1 cellular context compared by ENCODE assay signal in the genomic region with DNA sequence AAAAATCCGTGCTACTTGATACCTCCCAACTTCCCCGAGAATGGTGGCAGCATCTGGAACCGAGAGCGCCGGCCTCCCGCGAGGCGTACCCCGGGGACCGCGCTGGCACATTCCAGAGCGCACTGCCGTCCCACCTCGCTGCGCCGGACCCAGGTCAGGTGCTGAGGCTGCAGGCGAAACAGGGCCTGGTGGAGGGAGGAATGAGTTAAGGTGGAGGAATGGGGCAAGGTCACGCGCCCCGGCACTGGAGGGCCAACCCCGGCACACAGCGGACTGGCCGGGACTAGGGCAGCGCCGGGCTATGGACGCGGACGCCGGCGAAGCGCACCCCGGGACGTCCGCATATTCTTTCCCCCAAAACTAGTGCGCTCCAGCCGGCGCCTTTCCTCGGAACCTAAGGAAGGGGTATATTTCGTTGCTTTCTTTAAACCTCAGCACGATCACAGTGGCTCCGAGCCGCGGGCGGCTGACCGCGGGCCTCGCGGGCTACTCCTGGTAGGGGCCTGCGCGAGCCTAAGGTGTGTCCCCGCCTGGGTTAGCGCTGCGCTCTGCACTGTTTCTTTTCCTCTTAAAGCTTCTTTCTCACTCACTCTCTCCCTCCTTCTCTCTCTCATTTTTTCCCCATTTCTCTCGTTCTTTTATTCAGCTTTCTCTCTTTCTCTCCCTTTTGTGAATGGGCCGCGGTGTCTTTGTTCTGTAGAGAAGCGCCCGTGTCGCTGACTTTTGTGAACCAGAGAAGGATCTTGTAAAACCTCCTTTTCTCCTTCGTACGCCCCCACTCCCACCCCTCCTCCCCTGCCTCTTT.
TF ChIP-seq lines count a peak whose summit lies in the region.

No MANE protein-coding gene starts in this region.

TF ChIP-seq in HepG2, 621 proteins besides CTCF, POLR2A, EP300 and RAD21 (continued from another document and continues in another):
- no peak for TF ChIP-seq ATF5 (CRISPR knock-in tag; IDR thresholded peaks at IDR 0.05; ENCODE audit: low read depth)
- no peak for TF ChIP-seq HDAC2 (CRISPR knock-in tag; IDR thresholded peaks at IDR 0.05)
- TF ChIP-seq ZNF251 (CRISPR knock-in tag; IDR thresholded peaks at IDR 0.05) = no peak
- no peak for TF ChIP-seq TP53 (CRISPR knock-in tag; conservative IDR thresholded peaks at IDR 0.05)
- no peak for TF ChIP-seq PPARG (CRISPR knock-in tag; conservative IDR thresholded peaks at IDR 0.05)
- no peak for TF ChIP-seq ATF7-NPFF (CRISPR knock-in tag; IDR thresholded peaks at IDR 0.05; ENCODE audit: low read depth)
- no peak for TF ChIP-seq RFX1 (IDR thresholded peaks at IDR 0.05)
- no peak for TF ChIP-seq ZNF256 (CRISPR knock-in tag; conservative IDR thresholded peaks at IDR 0.05)
- TF ChIP-seq ZNF547 (CRISPR knock-in tag; IDR thresholded peaks at IDR 0.05) = no peak
- peak; percentile 79; the same call in 1 of the 2 replicates for TF ChIP-seq KDM2A (CRISPR knock-in tag; IDR thresholded peaks at IDR 0.05; ENCODE audit: borderline replicate concordance, low read depth)
- peak; percentile 35; the same call in 1 of the 2 replicates for TF ChIP-seq ZMYM4 (CRISPR knock-in tag; IDR thresholded peaks at IDR 0.05)
- no peak for TF ChIP-seq ZNF18 (CRISPR knock-in tag; IDR thresholded peaks at IDR 0.05; ENCODE audit: insufficient replicate concordance)
- TF ChIP-seq RBM22 (optimal IDR thresholded peaks at IDR 0.05; ENCODE audit: low read length) = peak; percentile 88
- TF ChIP-seq ZNF407 (CRISPR knock-in tag; IDR thresholded peaks at IDR 0.05; ENCODE audit: not compliant biosample characterization) = peak; percentile 49
- no peak for TF ChIP-seq BCL6 (CRISPR knock-in tag; IDR thresholded peaks at IDR 0.05)
- no peak for TF ChIP-seq ZNF652 (CRISPR knock-in tag; IDR thresholded peaks at IDR 0.05; ENCODE audit: borderline replicate concordance, low read depth)
- TF ChIP-seq SOX13 (IDR thresholded peaks at IDR 0.05) = no peak
- no peak for TF ChIP-seq SOX13 (CRISPR knock-in tag; conservative IDR thresholded peaks at IDR 0.05 in 1 of 2, IDR thresholded peaks at IDR 0.05 in 1 of 2)
- no peak for TF ChIP-seq IRX3 (CRISPR knock-in tag; IDR thresholded peaks at IDR 0.05; ENCODE audit: borderline replicate concordance, low read depth)
- TF ChIP-seq, protein P1, sequence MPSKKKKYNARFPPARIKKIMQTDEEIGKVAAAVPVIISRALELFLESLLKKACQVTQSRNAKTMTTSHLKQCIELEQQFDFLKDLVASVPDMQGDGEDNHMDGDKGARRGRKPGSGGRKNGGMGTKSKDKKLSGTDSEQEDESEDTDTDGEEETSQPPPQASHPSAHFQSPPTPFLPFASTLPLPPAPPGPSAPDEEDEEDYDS (CRISPR knock-in tag; IDR thresholded peaks at IDR 0.05) = no peak
- TF ChIP-seq, protein P2, sequence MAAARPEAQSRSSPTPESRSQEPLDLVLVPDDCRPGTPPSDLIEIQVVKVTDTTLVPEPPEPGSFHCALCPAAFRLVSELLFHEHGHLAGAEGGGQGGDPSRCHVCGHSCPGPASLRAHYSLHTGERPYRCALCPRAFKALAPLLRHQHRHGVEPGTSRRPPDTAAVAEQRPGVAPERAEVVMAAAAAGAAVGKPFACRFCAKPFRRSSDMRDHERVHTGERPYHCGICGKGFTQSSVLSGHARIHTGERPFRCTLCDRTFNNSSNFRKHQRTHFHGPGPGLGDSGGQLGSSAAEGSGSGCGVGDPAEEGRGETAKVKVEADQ (CRISPR knock-in tag; IDR thresholded peaks at IDR 0.05; ENCODE audit: borderline replicate concordance) = no peak
- TF ChIP-seq ZNF883 (CRISPR knock-in tag; IDR thresholded peaks at IDR 0.05; ENCODE audit: not compliant biosample characterization) = no peak
- 0 out of 2 replicates have a peak, but pooled peaks have one; percentile 10 for TF ChIP-seq ARID4A (CRISPR knock-in tag; IDR thresholded peaks at IDR 0.05; ENCODE audit: borderline replicate concordance)
- TF ChIP-seq, protein P3, sequence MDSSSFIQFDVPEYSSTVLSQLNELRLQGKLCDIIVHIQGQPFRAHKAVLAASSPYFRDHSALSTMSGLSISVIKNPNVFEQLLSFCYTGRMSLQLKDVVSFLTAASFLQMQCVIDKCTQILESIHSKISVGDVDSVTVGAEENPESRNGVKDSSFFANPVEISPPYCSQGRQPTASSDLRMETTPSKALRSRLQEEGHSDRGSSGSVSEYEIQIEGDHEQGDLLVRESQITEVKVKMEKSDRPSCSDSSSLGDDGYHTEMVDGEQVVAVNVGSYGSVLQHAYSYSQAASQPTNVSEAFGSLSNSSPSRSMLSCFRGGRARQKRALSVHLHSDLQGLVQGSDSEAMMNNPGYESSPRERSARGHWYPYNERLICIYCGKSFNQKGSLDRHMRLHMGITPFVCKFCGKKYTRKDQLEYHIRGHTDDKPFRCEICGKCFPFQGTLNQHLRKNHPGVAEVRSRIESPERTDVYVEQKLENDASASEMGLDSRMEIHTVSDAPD (CRISPR knock-in tag; IDR thresholded peaks at IDR 0.05) = no peak
- TF ChIP-seq ZNF569 (CRISPR knock-in tag; IDR thresholded peaks at IDR 0.05; ENCODE audit: borderline replicate concordance) = no peak
- no peak for TF ChIP-seq ZNF263 (CRISPR knock-in tag; IDR thresholded peaks at IDR 0.05)
- TF ChIP-seq ARID3A (IDR thresholded peaks at IDR 0.05; ENCODE audit: low read depth, low read length) = no peak
- no peak for TF ChIP-seq RXRB (CRISPR knock-in tag; IDR thresholded peaks at IDR 0.05; ENCODE audit: borderline replicate concordance)
- TF ChIP-seq SNAPC2 (CRISPR knock-in tag; IDR thresholded peaks at IDR 0.05) = no peak
- no peak for TF ChIP-seq U2AF1 (optimal IDR thresholded peaks at IDR 0.05; ENCODE audit: low read depth, low read length)
- no peak for TF ChIP-seq JUN (CRISPR knock-in tag; IDR thresholded peaks at IDR 0.05)
- TF ChIP-seq EZH2 (conservative IDR thresholded peaks at IDR 0.05; ENCODE audit: low read depth, low read length) = no peak
- TF ChIP-seq THYN1 (CRISPR knock-in tag; IDR thresholded peaks at IDR 0.05; ENCODE audit: borderline replicate concordance, low read depth) = no peak
- TF ChIP-seq AGO2 (optimal IDR thresholded peaks at IDR 0.05; ENCODE audit: low read depth, low read length) = peak; percentile 98
- TF ChIP-seq RORA (CRISPR knock-in tag; IDR thresholded peaks at IDR 0.05) = no peak
- TF ChIP-seq GTF3A (CRISPR knock-in tag; conservative IDR thresholded peaks at IDR 0.05) = no peak
- TF ChIP-seq MYC (CRISPR knock-in tag; IDR thresholded peaks at IDR 0.05; ENCODE audit: borderline replicate concordance) = no peak
- no peak for TF ChIP-seq HOXA9 (CRISPR knock-in tag; IDR thresholded peaks at IDR 0.05; ENCODE audit: borderline replicate concordance)
- no peak for TF ChIP-seq ZFP62 (CRISPR knock-in tag; IDR thresholded peaks at IDR 0.05)
- no peak for TF ChIP-seq ZNF253 (CRISPR knock-in tag; IDR thresholded peaks at IDR 0.05; ENCODE audit: borderline replicate concordance)
